In the genomic region with DNA sequence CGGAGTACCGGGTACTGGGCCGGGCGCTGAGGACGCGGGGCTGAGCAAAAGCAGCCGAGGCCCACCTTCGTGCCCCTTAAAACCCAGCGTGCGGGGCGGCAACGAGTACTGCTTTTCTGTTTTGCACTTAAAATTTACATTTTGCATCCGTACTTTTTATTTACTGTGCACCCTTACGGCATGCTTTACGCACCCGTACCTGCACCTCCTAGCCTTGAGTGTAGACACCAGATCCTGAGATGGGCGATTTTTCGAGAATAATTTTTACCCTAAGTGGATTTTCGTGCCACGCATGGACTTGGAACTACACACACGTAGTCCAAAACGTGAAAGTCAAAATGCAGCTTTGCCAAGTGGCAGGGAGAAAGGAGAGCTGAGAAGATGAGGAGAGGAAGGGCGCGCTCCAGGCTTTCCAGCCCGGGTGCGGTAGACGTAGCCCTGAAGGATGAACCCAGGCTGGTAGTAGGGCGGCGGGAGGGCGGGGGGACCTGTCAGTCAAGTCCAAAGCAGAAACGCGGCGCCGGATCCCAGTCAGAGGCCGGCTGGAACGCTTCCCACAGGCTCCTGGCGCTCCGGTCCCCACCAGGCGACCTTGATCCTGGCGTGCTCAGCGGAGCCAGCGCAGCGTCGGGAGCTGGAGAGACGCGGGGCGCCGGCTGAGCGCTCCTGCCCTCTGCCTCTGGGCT, we compare ENCODE assay signal across 8 cellular contexts. TPM values are rescaled to one million over a fixed set of nuclear protein-coding genes. Genes with fewer than 3 reads are reported as not detected.
DNase-seq lines count a peak whose midpoint lies in the region; ATAC-seq lines count a peak whose summit lies in the region.

No MANE protein-coding gene starts in this region.

- H3K9me3 Mint-ChIP-seq in T-cell = no peaks in the 10 kb centered on the region
- H3K9me3 Mint-ChIP-seq in stimulated activated effector memory CD8-positive, alpha-beta T cell treated with anti-CD3 and anti-CD28 coated beads, Interleukin-12 subunit alpha, Interleukin-12 subunit beta, amount 100 ng/mL, for 72 hours = peaks cover 2% of the 10 kb centered on the region

- no peak for ATAC-seq in T-cell (replicated peaks in 1 of 4)
- ATAC-seq in stimulated activated effector memory CD8-positive, alpha-beta T cell treated with anti-CD3 and anti-CD28 coated beads, Interleukin-12 subunit alpha, Interleukin-12 subunit beta, amount 100 ng/mL, for 72 hours = no peak

- H3K4me1 Mint-ChIP-seq in T-cell = peaks cover 16 to 25% (median 21%) of the 10 kb centered on the region in 3 donors
- H3K4me1 Mint-ChIP-seq in stimulated activated effector memory CD8-positive, alpha-beta T cell treated with anti-CD3 and anti-CD28 coated beads, Interleukin-12 subunit alpha, Interleukin-12 subunit beta, amount 100 ng/mL, for 72 hours = peaks cover 6% of the 10 kb centered on the region

- no peak overlapping the region for H3K27ac Mint-ChIP-seq in T-cell
- H3K27ac Mint-ChIP-seq in stimulated activated effector memory CD8-positive, alpha-beta T cell treated with anti-CD3 and anti-CD28 coated beads, Interleukin-12 subunit alpha, Interleukin-12 subunit beta, amount 100 ng/mL, for 72 hours = no peak overlapping the region

- no peaks in the 10 kb centered on the region for H3K36me3 Mint-ChIP-seq in T-cell
- H3K36me3 Mint-ChIP-seq in stimulated activated effector memory CD8-positive, alpha-beta T cell treated with anti-CD3 and anti-CD28 coated beads, Interleukin-12 subunit alpha, Interleukin-12 subunit beta, amount 100 ng/mL, for 72 hours = no peaks in the 10 kb centered on the region

- CTCF ChIA-PET in T-cell (lab: Charles Lee) = no interaction called here

- POLR2A ChIA-PET in T-cell (lab: Charles Lee) = no interaction called here

- H3K4me3 ChIP-seq in iPS-18c (ENCODE audit: insufficient read depth, low read depth, low read length) = peak overlapping the region; percentile 63

- H3K4me3 Mint-ChIP-seq in T-cell = peak overlapping the region; percentile 28 to 81 (median 56)
- peak overlapping the region; percentile 50 for H3K4me3 Mint-ChIP-seq in stimulated activated effector memory CD8-positive, alpha-beta T cell treated with anti-CD3 and anti-CD28 coated beads, Interleukin-12 subunit alpha, Interleukin-12 subunit beta, amount 100 ng/mL, for 72 hours

- peaks cover 47 to 65% of the 10 kb centered on the region in 2 donors for H3K27me3 Mint-ChIP-seq in T-cell

- DNase-seq in NCI-H146 (lab: John Stamatoyannopoulos, UW) (peak; percentile 28), NCI-H146 treated with DMSO at 0.1 percent for 48 hours (lab: John Stamatoyannopoulos, UW; ENCODE audit: unreplicated experiment) (no peak), T-cell (no peak), KG1 (lab: John Stamatoyannopoulos, UW) (no peak), SW 1271 (lab: John Stamatoyannopoulos, UW) (no peak), hepatic stellate cell (ENCODE audit: low spot score) (no peak)
- DNase-seq in stimulated activated effector memory CD8-positive, alpha-beta T cell treated with anti-CD3 and anti-CD28 coated beads, Interleukin-12 subunit alpha, Interleukin-12 subunit beta, amount 100 ng/mL, for 72 hours (ENCODE audit: low spot score in 2 of 2) = no peak

- no peaks in the 10 kb centered on the region for H3K9me3 ChIP-seq in iPS-18c (ENCODE audit: control insufficient read depth, insufficient read depth, low read length)

RNA-seq across cellular contexts. Expression of gene CBLN1, which starts 1.2 kb away (rescaled TPM):
- not detected for total RNA-seq in T-cell
